Comparison of ENCODE assay signal across 7 cellular contexts in the genomic region with DNA sequence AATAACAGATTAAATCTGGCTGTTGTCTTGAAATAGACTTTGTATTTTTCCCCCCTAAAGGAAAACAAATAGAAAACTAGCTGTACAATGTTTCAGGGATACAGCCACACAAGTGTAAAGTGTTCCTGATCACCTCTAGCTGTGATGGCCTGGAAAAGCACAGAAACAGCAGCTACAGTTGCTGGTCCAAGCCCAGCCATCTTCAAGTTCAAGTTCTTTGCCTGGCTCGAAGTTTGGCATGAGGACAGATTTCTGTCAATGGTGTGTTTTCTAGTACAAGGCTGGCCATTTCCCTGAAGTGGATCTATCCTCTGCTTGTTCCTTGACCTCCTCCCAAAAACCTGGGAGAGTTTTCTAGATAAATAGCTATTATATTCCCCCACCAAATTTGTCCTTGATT.
"Had no signal": no experiment of that assay in that cellular context is flagged by ENCODE, and none has a peak within 500 bp of the region (broad histone marks: within the 10 kb centered on the region; RNA-seq: fewer than 3 reads in every experiment).

No MANE protein-coding gene starts in this region.

- ATAC-seq: HepG2 had no signal

- DNase-seq: GM23248, GOT3, H9, HCEC 1CT, HFFc6, KBM-7 had no signal

- H3K4me3 ChIP-seq: GM23248 had no signal

- H3K27ac ChIP-seq: GM23248 had no signal
